In genomic region chr4:26325191-26325590, GRCh38 we compare ENCODE assay signal across 8 cellular contexts. TPM values are rescaled to one million over a fixed set of nuclear protein-coding genes. Genes with fewer than 3 reads are reported as not detected.
A peak's percentile ranks its signal among the peaks of the same experiment; 100 is the strongest.
DNase-seq lines count a peak whose midpoint lies in the region; ATAC-seq and TF ChIP-seq lines count a peak whose summit lies in the region.

No MANE protein-coding gene starts in this region.

- no peaks in the 10 kb centered on the region for H3K27me3 ChIP-seq in upper lobe of right lung

- peaks cover 7% of the 10 kb centered on the region for H3K4me1 ChIP-seq in upper lobe of right lung

- no peaks in the 10 kb centered on the region for H3K9me3 ChIP-seq in upper lobe of right lung

- H3K27ac Mint-ChIP-seq in CD14-positive monocyte = peak overlapping the region in 2 of 7 donors; percentile 25 to 46

- intact Hi-C loops in CD14-positive monocyte (cut with micrococcal nuclease) (loop anchor here in 1 of 2 donors (10.0 kb wide), 1 partner anchor 240 kb away; no protein-coding TSS in a partner anchor), upper lobe of right lung (cut with DNase I) (no loop called here)

- no peak overlapping the region for H3K27ac ChIP-seq in upper lobe of right lung

- TF ChIP-seq CTCF in CD14-positive monocyte (IDR thresholded peaks at IDR 0.05) = peak; percentile 36
- TF ChIP-seq CTCF in choroid plexus epithelial cell (conservative IDR thresholded peaks at IDR 0.05; ENCODE audit: low read depth, low read length) = peak; percentile 70
- TF ChIP-seq CTCF in upper lobe of right lung (IDR thresholded peaks at IDR 0.05) = peak; percentile 24

- peaks cover 1 to 7% of the 10 kb centered on the region in 2 donors for H3K36me3 Mint-ChIP-seq in CD14-positive monocyte

- ATAC-seq in GM18517 (IDR thresholded peaks at IDR 0.05; ENCODE audit: unreplicated experiment) = peak; percentile 48
- no peak for ATAC-seq in upper lobe of right lung
- ATAC-seq in HG03469 (IDR thresholded peaks at IDR 0.05; ENCODE audit: unreplicated experiment) = no peak

- H3K27me3 Mint-ChIP-seq in CD14-positive monocyte (ENCODE audit: low read depth in 3 of 3) = peaks cover 0 to 4% (median 0%) of the 10 kb centered on the region in 3 donors

- no peak overlapping the region for H3K4me3 Mint-ChIP-seq in CD14-positive monocyte

- H3K4me1 Mint-ChIP-seq in CD14-positive monocyte = peaks cover 39% of the 10 kb centered on the region

- H3K9me3 Mint-ChIP-seq in CD14-positive monocyte = no peaks in the 10 kb centered on the region

- no peaks in the 10 kb centered on the region for H3K36me3 ChIP-seq in upper lobe of right lung

- H3K4me3 ChIP-seq in choroid plexus epithelial cell (ENCODE audit: low read depth, low read length) = no peak overlapping the region
- no peak overlapping the region for H3K4me3 ChIP-seq in upper lobe of right lung

- no peak for DNase-seq in CD14-positive monocyte (ENCODE audit: low spot score)
- peak; percentile 61 for DNase-seq in NOMO-1 treated with DMSO at 0.1 percent for 48 hours (lab: John Stamatoyannopoulos, UW; ENCODE audit: unreplicated experiment)
- DNase-seq in choroid plexus epithelial cell (ENCODE audit: low read depth) = peak; percentile 76
- DNase-seq in upper lobe of right lung = no peak
- DNase-seq in NCI-H187 treated with DMSO at 0.1 percent for 48 hours (lab: John Stamatoyannopoulos, UW) = no peak
- DNase-seq in SW480 (ENCODE audit: low spot score) = no peak

RNA-seq across cellular contexts. Expression of gene RBPJ, which starts 4.4 kb away (rescaled TPM):
- polyA plus RNA-seq in CD14-positive monocyte = 100 to 1,000 TPM; 128 to 177 TPM
- total RNA-seq in upper lobe of right lung = 86.2 TPM

Comparison
In these comparisons a context has a peak if more than half of its experiments do, and no peak if none do; other contexts are left out.
1. DNase-seq: peak in NOMO-1 treated with DMSO at 0.1 percent for 48 hours (single experiment) and choroid plexus epithelial cell (single experiment); none in CD14-positive monocyte (single experiment), upper lobe of right lung (single experiment), NCI-H187 treated with DMSO at 0.1 percent for 48 hours (single experiment) and SW480 (single experiment).
2. Peak in every context shown above with its lines, with median percentiles within 50 percentile points of each other: CTCF ChIP-seq.